9 cellular contexts compared by ENCODE assay signal in the genomic region with DNA sequence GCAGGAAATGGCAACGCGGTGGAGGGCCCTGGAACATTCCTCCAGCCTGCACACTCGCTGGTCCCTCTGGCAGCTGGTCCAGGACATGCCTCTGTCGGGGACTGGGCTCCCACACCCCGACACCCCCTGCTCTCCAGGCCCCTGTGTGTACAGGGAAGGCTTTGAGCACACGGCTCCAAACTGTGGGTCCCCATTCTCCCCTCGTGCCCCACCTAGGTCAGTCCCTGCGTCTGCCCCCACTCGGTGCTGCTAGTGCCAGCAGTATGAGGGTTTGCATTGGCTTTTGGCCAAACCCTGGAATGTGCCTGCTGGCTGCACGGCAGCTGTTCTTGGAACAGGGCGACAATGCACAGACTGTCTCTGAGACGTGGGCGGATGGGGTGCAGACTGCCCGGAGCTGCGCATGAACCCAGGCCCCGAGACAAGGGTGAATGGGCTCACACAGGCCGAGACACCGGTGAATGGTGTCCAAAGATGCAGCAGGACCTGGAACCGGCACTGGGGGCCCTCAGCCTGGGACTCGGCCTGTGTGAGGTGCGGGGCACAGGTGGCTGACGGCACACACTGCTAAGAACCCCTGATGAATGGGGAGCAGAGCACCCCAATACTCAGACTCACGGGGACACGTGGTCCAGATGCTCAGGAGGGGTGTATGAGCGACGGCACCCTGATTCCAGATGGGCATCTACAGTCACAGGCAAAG. TPM values are rescaled to one million over a fixed set of nuclear protein-coding genes. Genes with fewer than 3 reads are reported as not detected.
A peak's percentile ranks its signal among the peaks of the same experiment; 100 is the strongest.
DNase-seq lines count a peak whose midpoint lies in the region; ATAC-seq, FAIRE-seq and TF ChIP-seq lines count a peak whose summit lies in the region.
"Had no signal": no experiment of that assay in that cellular context is flagged by ENCODE, and none has a peak within 500 bp of the region (broad histone marks: within the 10 kb centered on the region; RNA-seq: fewer than 3 reads in every experiment).

No MANE protein-coding gene starts in this region.

- no peak for ATAC-seq in HG02678 (IDR thresholded peaks at IDR 0.05; ENCODE audit: unreplicated experiment)
- no peak for ATAC-seq in HG03045 (IDR thresholded peaks at IDR 0.05; ENCODE audit: unreplicated experiment)

- CTCF ChIA-PET in HEK293 (lab: Yijun Ruan, JAX), result interaction anchor here (0.5 to 8.2 kb wide), 7 partner anchors 42 to 325 kb away, joined by 3 to 261 read pairs (median 3); no protein-coding TSS in a partner anchor

- H3K36me3 ChIP-seq in HEK293 (ENCODE audit: control insufficient read depth in 2 of 2, insufficient read depth in 1 of 2, low read length in 2 of 2) (no peaks in the 10 kb centered on the region), small intestine (ENCODE audit: control insufficient read depth in 2 of 2, insufficient read depth in 2 of 2, low read length in 2 of 2) (no peaks in the 10 kb centered on the region)

- H3K9me3 Mint-ChIP-seq in activated naive CD8-positive, alpha-beta T cell treated with anti-CD3 and anti-CD28 coated beads for 36 hours, result no peaks in the 10 kb centered on the region
- H3K9me3 Mint-ChIP-seq in activated T-cell treated with anti-CD3 and anti-CD28 coated beads, Interleukin-2, amount 50 U/mL, for 24 hours, result no peaks in the 10 kb centered on the region
- H3K9me3 Mint-ChIP-seq: dendritic cell treated with granulocyte-macrophage colony-stimulating factor and Interleukin-4, amounts not matched to agents 40 ng/mL and 50 ng/mL, for 4 days had no signal

- H3K4me3 Mint-ChIP-seq in activated naive CD8-positive, alpha-beta T cell treated with anti-CD3 and anti-CD28 coated beads for 36 hours, result no peak overlapping the region
- no peak overlapping the region for H3K4me3 Mint-ChIP-seq in activated T-cell treated with anti-CD3 and anti-CD28 coated beads, Interleukin-2, amount 50 U/mL, for 24 hours
- H3K4me3 Mint-ChIP-seq: dendritic cell treated with granulocyte-macrophage colony-stimulating factor and Interleukin-4, amounts not matched to agents 40 ng/mL and 50 ng/mL, for 4 days had no signal

- no peaks in the 10 kb centered on the region for H3K36me3 Mint-ChIP-seq in activated naive CD8-positive, alpha-beta T cell treated with anti-CD3 and anti-CD28 coated beads for 36 hours
- no peaks in the 10 kb centered on the region for H3K36me3 Mint-ChIP-seq in activated T-cell treated with anti-CD3 and anti-CD28 coated beads, Interleukin-2, amount 50 U/mL, for 24 hours (ENCODE audit: low read depth)

- 19 to 52% (median 33%) methylated on average over 25 to 26 of the region's 26 CpGs for WGBS in small intestine, 3 donors

- FAIRE-seq in small intestine (lab: Jason Lieb, UNC), result no peak

- H3K27me3 Mint-ChIP-seq in activated naive CD8-positive, alpha-beta T cell treated with anti-CD3 and anti-CD28 coated beads for 36 hours, result peaks cover 3% of the 10 kb centered on the region
- peaks cover 22% of the 10 kb centered on the region for H3K27me3 Mint-ChIP-seq in activated T-cell treated with anti-CD3 and anti-CD28 coated beads, Interleukin-2, amount 50 U/mL, for 24 hours

- no peaks in the 10 kb centered on the region for H3K4me1 ChIP-seq in HEK293 (ENCODE audit: control insufficient read depth, insufficient read depth, low read length)
- peaks cover 3 to 11% of the 10 kb centered on the region in 2 donors for H3K4me1 ChIP-seq in small intestine (ENCODE audit: control insufficient read depth in 2 of 2, insufficient read depth in 1 of 2, low read depth in 1 of 2, low read length in 1 of 2)

- POLR2A ChIA-PET in HEK293 (lab: Yijun Ruan, JAX), result no interaction called here

- peak; percentile 8; the same call in 1 of the 2 replicates for TF ChIP-seq CTCF in HEK293 (tag by site-specific recombination; IDR thresholded peaks at IDR 0.05)

- H3K4me1 Mint-ChIP-seq in activated naive CD8-positive, alpha-beta T cell treated with anti-CD3 and anti-CD28 coated beads for 36 hours, result no peaks in the 10 kb centered on the region
- H3K4me1 Mint-ChIP-seq in activated T-cell treated with anti-CD3 and anti-CD28 coated beads, Interleukin-2, amount 50 U/mL, for 24 hours (ENCODE audit: low read depth), result no peaks in the 10 kb centered on the region

- H3K27ac Mint-ChIP-seq in activated naive CD8-positive, alpha-beta T cell treated with anti-CD3 and anti-CD28 coated beads for 36 hours, result no peak overlapping the region
- no peak overlapping the region for H3K27ac Mint-ChIP-seq in activated T-cell treated with anti-CD3 and anti-CD28 coated beads, Interleukin-2, amount 50 U/mL, for 24 hours
- H3K27ac Mint-ChIP-seq: dendritic cell treated with granulocyte-macrophage colony-stimulating factor and Interleukin-4, amounts not matched to agents 40 ng/mL and 50 ng/mL, for 4 days had no signal

- no peak overlapping the region for H3K4me3 ChIP-seq in HEK293 (ENCODE audit: low read depth, low read length)
- H3K4me3 ChIP-seq in small intestine (ENCODE audit: low read depth in 1 of 2, low read length in 2 of 2), result no peak overlapping the region

- H3K27ac ChIP-seq in HEK293 (ENCODE audit: extremely low read depth, low read depth, low read length) (no peak overlapping the region), small intestine (ENCODE audit: low read depth in 1 of 2, low read length in 1 of 2) (peak overlapping the region in 1 of 2 donors; percentile 46)

- H3K9me3 ChIP-seq in HEK293 (ENCODE audit: control insufficient read depth, insufficient read depth, low read depth, low read length) (no peaks in the 10 kb centered on the region), small intestine (ENCODE audit: control insufficient read depth, low read depth) (no peaks in the 10 kb centered on the region)

- H3K27me3 ChIP-seq in small intestine (ENCODE audit: control insufficient read depth in 2 of 2, insufficient read depth in 2 of 2, low read length in 2 of 2), result no peaks in the 10 kb centered on the region

- DNase-seq in SHP77 treated with DMSO at 0.1 percent for 48 hours (lab: John Stamatoyannopoulos, UW) (peak; percentile 22), glomerular endothelial cell (ENCODE audit: extremely low read depth, low read depth, low spot score) (peak; percentile 2), small intestine (peak; percentile 81)
- no peak for DNase-seq in activated naive CD8-positive, alpha-beta T cell treated with anti-CD3 and anti-CD28 coated beads for 36 hours
- no peak for DNase-seq in activated T-cell treated with anti-CD3 and anti-CD28 coated beads, Interleukin-2, amount 50 U/mL, for 24 hours

TF ChIP-seq in HEK293, 187 proteins besides CTCF, POLR2A, EP300 and RAD21 (continues in another document):
- peak; percentile 24; the same call in 1 of the 2 replicates for TF ChIP-seq ZNF600 (tag by site-specific recombination; IDR thresholded peaks at IDR 0.05)
- no peak for TF ChIP-seq ZNF174 (tag by site-specific recombination; IDR thresholded peaks at IDR 0.05)
- TF ChIP-seq, protein P1, sequence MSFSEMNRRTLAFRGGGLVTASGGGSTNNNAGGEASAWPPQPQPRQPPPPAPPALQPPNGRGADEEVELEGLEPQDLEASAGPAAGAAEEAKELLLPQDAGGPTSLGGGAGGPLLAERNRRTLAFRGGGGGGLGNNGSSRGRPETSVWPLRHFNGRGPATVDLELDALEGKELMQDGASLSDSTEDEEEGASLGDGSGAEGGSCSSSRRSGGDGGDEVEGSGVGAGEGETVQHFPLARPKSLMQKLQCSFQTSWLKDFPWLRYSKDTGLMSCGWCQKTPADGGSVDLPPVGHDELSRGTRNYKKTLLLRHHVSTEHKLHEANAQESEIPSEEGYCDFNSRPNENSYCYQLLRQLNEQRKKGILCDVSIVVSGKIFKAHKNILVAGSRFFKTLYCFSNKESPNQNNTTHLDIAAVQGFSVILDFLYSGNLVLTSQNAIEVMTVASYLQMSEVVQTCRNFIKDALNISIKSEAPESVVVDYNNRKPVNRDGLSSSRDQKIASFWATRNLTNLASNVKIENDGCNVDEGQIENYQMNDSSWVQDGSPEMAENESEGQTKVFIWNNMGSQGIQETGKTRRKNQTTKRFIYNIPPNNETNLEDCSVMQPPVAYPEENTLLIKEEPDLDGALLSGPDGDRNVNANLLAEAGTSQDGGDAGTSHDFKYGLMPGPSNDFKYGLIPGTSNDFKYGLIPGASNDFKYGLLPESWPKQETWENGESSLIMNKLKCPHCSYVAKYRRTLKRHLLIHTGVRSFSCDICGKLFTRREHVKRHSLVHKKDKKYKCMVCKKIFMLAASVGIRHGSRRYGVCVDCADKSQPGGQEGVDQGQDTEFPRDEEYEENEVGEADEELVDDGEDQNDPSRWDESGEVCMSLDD (tag by site-specific recombination; IDR thresholded peaks at IDR 0.05), result peak; percentile 54; the same call in 1 of the 2 replicates
- TF ChIP-seq, protein P2, sequence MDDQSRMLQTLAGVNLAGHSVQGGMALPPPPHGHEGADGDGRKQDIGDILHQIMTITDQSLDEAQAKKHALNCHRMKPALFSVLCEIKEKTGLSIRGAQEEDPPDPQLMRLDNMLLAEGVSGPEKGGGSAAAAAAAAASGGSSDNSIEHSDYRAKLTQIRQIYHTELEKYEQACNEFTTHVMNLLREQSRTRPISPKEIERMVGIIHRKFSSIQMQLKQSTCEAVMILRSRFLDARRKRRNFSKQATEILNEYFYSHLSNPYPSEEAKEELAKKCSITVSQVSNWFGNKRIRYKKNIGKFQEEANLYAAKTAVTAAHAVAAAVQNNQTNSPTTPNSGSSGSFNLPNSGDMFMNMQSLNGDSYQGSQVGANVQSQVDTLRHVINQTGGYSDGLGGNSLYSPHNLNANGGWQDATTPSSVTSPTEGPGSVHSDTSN (CRISPR knock-in tag; IDR thresholded peaks at IDR 0.05), result peak; percentile 74; the same call in 1 of the 2 replicates
- TF ChIP-seq ZNF341 (tag by site-specific recombination; IDR thresholded peaks at IDR 0.05; ENCODE audit: low read depth), result peak; percentile 37; the same call in 1 of the 2 replicates
- TF ChIP-seq ZBTB20 (tag by site-specific recombination; IDR thresholded peaks at IDR 0.05), result peak; percentile 82

RNA-seq across cellular contexts. Expression of a gene that starts 7.5 kb away (rescaled TPM):
- not detected in 2 replicates for total RNA-seq in glomerular endothelial cell
- polyA plus RNA-seq in small intestine, result 10 to 100 TPM in 2 of 3 donors, 1 to 10 TPM in 1; 3.2 to 46.5 (median 45.1) TPM
- total RNA-seq in activated naive CD8-positive, alpha-beta T cell treated with anti-CD3 and anti-CD28 coated beads for 36 hours, result not detected

RNA-seq across cellular contexts. Expression of a gene that starts 11.5 kb away (rescaled TPM):
- total RNA-seq in glomerular endothelial cell, result not detected in 2 replicates
- 1 to 10 TPM in 2 of 3 donors, under 1 TPM in 1; 0.49 to 8.6 (median 7.8) TPM for polyA plus RNA-seq in small intestine
- under 1 TPM in 1 of 2 experiments, not detected in 1; 0.31 TPM for total RNA-seq in activated naive CD8-positive, alpha-beta T cell treated with anti-CD3 and anti-CD28 coated beads for 36 hours

RNA-seq across cellular contexts. Expression of a gene that starts 25.6 kb away (rescaled TPM):
- total RNA-seq in glomerular endothelial cell, result 1.1 TPM in 1 of 2 replicates, not detected in the other
- 10 to 100 TPM in 2 of 3 donors, 1 to 10 TPM in 1; 4.5 to 45.1 (median 27.1) TPM for polyA plus RNA-seq in small intestine
- 100 to 1,000 TPM; 147 to 148 TPM for total RNA-seq in activated naive CD8-positive, alpha-beta T cell treated with anti-CD3 and anti-CD28 coated beads for 36 hours

Comparison
In these comparisons a context has a peak if more than half of its experiments do, and no peak if none do; other contexts are left out.
1. DNase-seq: peak in SHP77 treated with DMSO at 0.1 percent for 48 hours (single experiment), glomerular endothelial cell (single experiment) and small intestine (single experiment); none in activated naive CD8-positive, alpha-beta T cell treated with anti-CD3 and anti-CD28 coated beads for 36 hours (single experiment) and activated T-cell treated with anti-CD3 and anti-CD28 coated beads, Interleukin-2, amount 50 U/mL, for 24 hours (single experiment).
2. RNA of a gene that starts 25.6 kb away (total RNA-seq): 147 to 148 TPM in activated naive CD8-positive, alpha-beta T cell treated with anti-CD3 and anti-CD28 coated beads for 36 hours; 1.1 TPM in glomerular endothelial cell; every median in the first group is over 10 times any median in the second.